Comparison of ENCODE assay signal across 8 cellular contexts in genomic region chr6:31814677-31815024, GRCh38.
DNase-seq lines count a peak whose midpoint lies in the region; ATAC-seq and TF ChIP-seq lines count a peak whose summit lies in the region.

No MANE protein-coding gene starts in this region.

- H3K27ac ChIP-seq in VCaP = peak overlapping the region; percentile 73
- peak overlapping the region; percentile 100 for H3K27ac ChIP-seq in caudate nucleus (ENCODE audit: low read depth, low read length)

- peak overlapping the region; percentile 51 for H3K4me3 ChIP-seq in iPS-15b (ENCODE audit: low read depth, low read length)

- no peak overlapping the region for H3K9ac ChIP-seq in iPS-15b (ENCODE audit: low read depth, low read length)

- H3K27me3 ChIP-seq in iPS-15b (ENCODE audit: control insufficient read depth, insufficient read depth, low read length) = no peaks in the 10 kb centered on the region

- DNase-seq in 8988T (peak; percentile 86), NCI-H2081 (lab: John Stamatoyannopoulos, UW) (peak; percentile 91 to 92), caudate nucleus (lab: John Stamatoyannopoulos, UW) (peak; percentile 57 to 99 (median 91)), retina (peak; percentile 89)

- no peak for TF ChIP-seq CTCF in VCaP (conservative IDR thresholded peaks at IDR 0.05)

- no peaks in the 10 kb centered on the region for H3K9me3 ChIP-seq in iPS-15b (ENCODE audit: control insufficient read depth, insufficient read depth, low read length)

- no peaks in the 10 kb centered on the region for H3K36me3 ChIP-seq in iPS-15b (ENCODE audit: control insufficient read depth, insufficient read depth, low read length)

- no peaks in the 10 kb centered on the region for H3K4me1 ChIP-seq in iPS-15b (ENCODE audit: control insufficient read depth, insufficient read depth, low read length)

- peak; percentile 42 for ATAC-seq in GM19463 (IDR thresholded peaks at IDR 0.05; ENCODE audit: unreplicated experiment)
- no peak for ATAC-seq in HG03469 (IDR thresholded peaks at IDR 0.05; ENCODE audit: unreplicated experiment)
